ENCODE assay signal across 27 cellular contexts in genomic region chr5:108905818-108906217, GRCh38.
"Had no signal": no experiment of that assay in that cellular context is flagged by ENCODE, and none has a peak within 500 bp of the region (broad histone marks: within the 10 kb centered on the region; RNA-seq: fewer than 3 reads in every experiment).

No MANE protein-coding gene starts in this region.

- H3K27me3 Mint-ChIP-seq: activated B cell treated with CpG ODN at 0.5 μM for 24 hours; activated CD4-positive, alpha-beta T cell treated with anti-CD3 and anti-CD28 coated beads for 36 hours; activated naive CD8-positive, alpha-beta T cell treated with anti-CD3 and anti-CD28 coated beads, Interleukin-2, amount 10 ng/mL, durations not matched to agents 7 days and 5 days; effector memory CD8-positive, alpha-beta T cell; naive B cell; stimulated activated naive CD8-positive, alpha-beta T cell treated with anti-CD3 and anti-CD28 coated beads, Interleukin-15, Interleukin-2, amounts not matched to agents 100 ng/mL and 50 ng/mL, for 24 hours had no signal

- H3K27me3 ChIP-seq: body of pancreas, dorsolateral prefrontal cortex, esophagus muscularis mucosa, right lobe of liver, tibial nerve had no signal

- H3K4me3 ChIP-seq: body of pancreas, dorsolateral prefrontal cortex, esophagus muscularis mucosa, lower lobe of right lung, right lobe of liver, skin epidermis, tibial nerve had no signal

- H3K4me1 Mint-ChIP-seq: activated CD4-positive, alpha-beta T cell treated with anti-CD3 and anti-CD28 coated beads for 36 hours; activated naive CD8-positive, alpha-beta T cell treated with anti-CD3 and anti-CD28 coated beads, Interleukin-2, amount 10 ng/mL, durations not matched to agents 7 days and 5 days; naive B cell had no signal

- FAIRE-seq: urothelium cell line had no signal

- H3K36me3 ChIP-seq: lower lobe of right lung, right lobe of liver had no signal

- ATAC-seq: activated CD4-positive, alpha-beta T cell treated with anti-CD3 and anti-CD28 coated beads for 36 hours; body of pancreas; effector memory CD8-positive, alpha-beta T cell; left lobe of liver; lower lobe of right lung; right lobe of liver had no signal

- DNase-seq: activated B cell treated with CpG ODN at 0.5 μM for 24 hours; activated CD4-positive, alpha-beta T cell treated with anti-CD3 and anti-CD28 coated beads for 36 hours; activated CD4-positive, alpha-beta T cell treated with anti-CD3 and anti-CD28 coated beads, Interleukin-2, amount 50 U/mL, for 4 hours; activated CD8-positive, alpha-beta memory T cell treated with anti-CD3 and anti-CD28 coated beads, Interleukin-2, amount 50 U/mL, for 48 hours; activated effector memory CD4-positive, alpha-beta T cell treated with Interleukin-2 at 50 U/mL for 16 hours; activated naive CD4-positive, alpha-beta T cell treated with anti-CD3 and anti-CD28 coated beads for 36 hours; activated naive CD8-positive, alpha-beta T cell treated with anti-CD3 and anti-CD28 coated beads, Interleukin-2, amount 10 ng/mL, durations not matched to agents 7 days and 5 days; activated T-cell treated with anti-CD3 and anti-CD28 coated beads, Interleukin-2, amount 50 U/mL, for 48 hours; amygdala; body of pancreas; caudate nucleus; dorsolateral prefrontal cortex; effector memory CD8-positive, alpha-beta T cell; kidney; lower lobe of right lung; naive B cell; nucleus accumbens; right lobe of liver; stimulated activated CD4-positive, alpha-beta T cell treated with anti-CD3 and anti-CD28 coated beads, Interleukin-1b, Interleukin-23, amount 100 ng/mL, for 48 hours; T1000 had no signal

- H3K4me3 Mint-ChIP-seq: activated B cell treated with CpG ODN at 0.5 μM for 24 hours; activated CD4-positive, alpha-beta T cell treated with anti-CD3 and anti-CD28 coated beads for 36 hours; activated naive CD4-positive, alpha-beta T cell treated with anti-CD3 and anti-CD28 coated beads for 36 hours; activated naive CD8-positive, alpha-beta T cell treated with anti-CD3 and anti-CD28 coated beads, Interleukin-2, amount 10 ng/mL, durations not matched to agents 7 days and 5 days; effector memory CD8-positive, alpha-beta T cell; naive B cell; stimulated activated naive CD8-positive, alpha-beta T cell treated with anti-CD3 and anti-CD28 coated beads, Interleukin-15, Interleukin-2, amounts not matched to agents 100 ng/mL and 50 ng/mL, for 24 hours; T-helper 1 cell treated with Interleukin-12 subunit alpha and Interleukin-12 subunit beta and Interleukin-4 antibody, amounts not matched to agents 30 μg/mL and 1 μg/mL, for 36 hours had no signal

- H3K27ac Mint-ChIP-seq: activated B cell treated with CpG ODN at 0.5 μM for 24 hours; activated CD4-positive, alpha-beta T cell treated with anti-CD3 and anti-CD28 coated beads for 36 hours; activated naive CD4-positive, alpha-beta T cell treated with anti-CD3 and anti-CD28 coated beads for 36 hours; activated naive CD8-positive, alpha-beta T cell treated with anti-CD3 and anti-CD28 coated beads, Interleukin-2, amount 10 ng/mL, durations not matched to agents 7 days and 5 days; effector memory CD8-positive, alpha-beta T cell; naive B cell; stimulated activated naive CD8-positive, alpha-beta T cell treated with anti-CD3 and anti-CD28 coated beads, Interleukin-15, Interleukin-2, amounts not matched to agents 100 ng/mL and 50 ng/mL, for 24 hours; T-helper 1 cell treated with Interleukin-12 subunit alpha and Interleukin-12 subunit beta and Interleukin-4 antibody, amounts not matched to agents 30 μg/mL and 1 μg/mL, for 36 hours had no signal

- H3K9me3 Mint-ChIP-seq: activated B cell treated with CpG ODN at 0.5 μM for 24 hours; activated naive CD4-positive, alpha-beta T cell treated with anti-CD3 and anti-CD28 coated beads for 36 hours; activated naive CD8-positive, alpha-beta T cell treated with anti-CD3 and anti-CD28 coated beads, Interleukin-2, amount 10 ng/mL, durations not matched to agents 7 days and 5 days; stimulated activated naive CD8-positive, alpha-beta T cell treated with anti-CD3 and anti-CD28 coated beads, Interleukin-15, Interleukin-2, amounts not matched to agents 100 ng/mL and 50 ng/mL, for 24 hours; T-helper 1 cell treated with Interleukin-12 subunit alpha and Interleukin-12 subunit beta and Interleukin-4 antibody, amounts not matched to agents 30 μg/mL and 1 μg/mL, for 36 hours had no signal
